24 cellular contexts compared by ENCODE assay signal in genomic region chr20:56163806-56164205, GRCh38.
DNase-seq lines count a peak whose midpoint lies in the region; ATAC-seq lines count a peak whose summit lies in the region.
"Had no signal": no experiment of that assay in that cellular context is flagged by ENCODE, and none has a peak within 500 bp of the region (broad histone marks: within the 10 kb centered on the region; RNA-seq: fewer than 3 reads in every experiment).

No MANE protein-coding gene starts in this region.

- no peaks in the 10 kb centered on the region for H3K4me1 Mint-ChIP-seq in stimulated activated naive B cell treated with anti-CD40 and anti-IgM and Interleukin-4, amounts not matched to agents 10 μg/mL and 1 μg/mL and 100 μg/mL, for 72 hours
- H3K4me1 Mint-ChIP-seq: CD4-positive, alpha-beta memory T cell had no signal

- no peaks in the 10 kb centered on the region for H3K79me2 ChIP-seq in Karpas-422 (ENCODE audit: low read length)

- H3K27me3 Mint-ChIP-seq in stimulated activated naive B cell treated with anti-CD40 and anti-IgM and Interleukin-4, amounts not matched to agents 10 μg/mL and 1 μg/mL and 100 μg/mL, for 72 hours: peaks cover 0 to 8% of the 10 kb centered on the region in 2 donors
- H3K27me3 Mint-ChIP-seq: progenitor cell of endocrine pancreas had no signal

- DNase-seq in ELR (ENCODE audit: low read depth) (peak; percentile 4), M059J (ENCODE audit: low read depth) (peak; percentile 6), RPMI7951 (ENCODE audit: low read depth) (peak; percentile 26), Karpas-422 (no peak)
- no peak for DNase-seq in stimulated activated naive B cell treated with anti-CD40 and anti-IgM and Interleukin-4, amounts not matched to agents 10 μg/mL and 1 μg/mL and 100 μg/mL, for 72 hours
- DNase-seq: activated CD4-positive, alpha-beta T cell treated with anti-CD3 and anti-CD28 coated beads, Interleukin-2, amount 50 U/mL, for 4 hours; activated CD4-positive, CD25-positive, alpha-beta regulatory T cell; activated gamma-delta T cell; CD4-positive, alpha-beta memory T cell; DMS53; dorsolateral prefrontal cortex; heart left ventricle; NCI-H1417 treated with DMSO at 0.1 percent for 48 hours; NCI-H526 treated with DMSO at 0.1 percent for 48 hours; sigmoid colon; stimulated activated CD4-positive, alpha-beta T cell treated with anti-CD3 and anti-CD28 coated beads, Interleukin-15, amount 100 ng/mL, for 24 hours; stomach; T1000; trophoblast cell had no signal

- no peak overlapping the region for H3K27ac Mint-ChIP-seq in stimulated activated naive B cell treated with anti-CD40 and anti-IgM and Interleukin-4, amounts not matched to agents 10 μg/mL and 1 μg/mL and 100 μg/mL, for 72 hours
- H3K27ac Mint-ChIP-seq: CD4-positive, alpha-beta memory T cell; neural progenitor cell; progenitor cell of endocrine pancreas had no signal

- H3K9me3 ChIP-seq in neuron (ENCODE audit: low read length): no peaks in the 10 kb centered on the region
- no peaks in the 10 kb centered on the region for H3K9me3 ChIP-seq in Karpas-422 (ENCODE audit: low read length)
- H3K9me3 ChIP-seq: heart left ventricle, sigmoid colon, stomach had no signal

- H3K4me2 ChIP-seq in Karpas-422 (ENCODE audit: low read depth, low read length, poor library complexity, severe bottlenecking): no peak overlapping the region
- H3K4me2 ChIP-seq: neural progenitor cell had no signal

- H2AFZ ChIP-seq in neuron (ENCODE audit: low read depth, low read length): peak overlapping the region; percentile 44
- no peak overlapping the region for H2AFZ ChIP-seq in Karpas-422 (ENCODE audit: low read length)
- H2AFZ ChIP-seq: neural progenitor cell had no signal

- no peaks in the 10 kb centered on the region for H3K9me2 ChIP-seq in Karpas-422 (replicated peaks; ENCODE audit: insufficient read depth, low read length)

- H3K4me3 ChIP-seq in neuron (ENCODE audit: low read length): no peak overlapping the region
- H3K4me3 ChIP-seq in Karpas-422 (ENCODE audit: low read length): no peak overlapping the region
- H3K4me3 ChIP-seq: dorsolateral prefrontal cortex, heart left ventricle, lung, neural progenitor cell, sigmoid colon, stomach had no signal

- no peak overlapping the region for H3K27ac ChIP-seq in Karpas-422 (ENCODE audit: low read length)
- H3K27ac ChIP-seq: dorsolateral prefrontal cortex, heart left ventricle, neural progenitor cell, sigmoid colon, stomach had no signal

- H3K4me1 ChIP-seq in neuron (ENCODE audit: insufficient read depth, low read length) (peaks cover 2% of the 10 kb centered on the region), Karpas-422 (ENCODE audit: low read length) (no peaks in the 10 kb centered on the region)
- H3K4me1 ChIP-seq: heart left ventricle, neural progenitor cell, sigmoid colon had no signal

- H4K20me1 ChIP-seq in Karpas-422 (ENCODE audit: insufficient read depth, low read depth, low read length): no peaks in the 10 kb centered on the region

- H3K4me3 Mint-ChIP-seq in stimulated activated naive B cell treated with anti-CD40 and anti-IgM and Interleukin-4, amounts not matched to agents 10 μg/mL and 1 μg/mL and 100 μg/mL, for 72 hours: no peak overlapping the region
- H3K4me3 Mint-ChIP-seq: CD4-positive, alpha-beta memory T cell; neural progenitor cell had no signal

- no peaks in the 10 kb centered on the region for H3K36me3 Mint-ChIP-seq in stimulated activated naive B cell treated with anti-CD40 and anti-IgM and Interleukin-4, amounts not matched to agents 10 μg/mL and 1 μg/mL and 100 μg/mL, for 72 hours
- H3K36me3 Mint-ChIP-seq: CD4-positive, alpha-beta memory T cell; neural progenitor cell had no signal

- H3K27me3 ChIP-seq in neuron (ENCODE audit: insufficient read depth, low read length) (no peaks in the 10 kb centered on the region), Karpas-422 (ENCODE audit: low read length) (no peaks in the 10 kb centered on the region)
- H3K27me3 ChIP-seq: neural progenitor cell, sigmoid colon had no signal

- no peak overlapping the region for H3K9ac ChIP-seq in Karpas-422 (ENCODE audit: low read length)
- H3K9ac ChIP-seq: neural progenitor cell had no signal

- H3K36me3 ChIP-seq in neuron (ENCODE audit: insufficient read depth, low read length) (no peaks in the 10 kb centered on the region), Karpas-422 (ENCODE audit: insufficient read depth, low read length) (no peaks in the 10 kb centered on the region)
- H3K36me3 ChIP-seq: heart left ventricle, neural progenitor cell, sigmoid colon, stomach had no signal

- no peak for ATAC-seq in stimulated activated naive B cell treated with anti-CD40 and anti-IgM and Interleukin-4, amounts not matched to agents 10 μg/mL and 1 μg/mL and 100 μg/mL, for 72 hours (replicated peaks)
- no peak for ATAC-seq in GM18861 (IDR thresholded peaks at IDR 0.05; ENCODE audit: unreplicated experiment)
- ATAC-seq: heart left ventricle had no signal

- H3K9me3 Mint-ChIP-seq in stimulated activated naive B cell treated with anti-CD40 and anti-IgM and Interleukin-4, amounts not matched to agents 10 μg/mL and 1 μg/mL and 100 μg/mL, for 72 hours: peaks cover 0 to 2% of the 10 kb centered on the region in 2 donors

Comparison
In these comparisons a context has a peak if more than half of its experiments do, and no peak if none do; other contexts are left out.
1. DNase-seq: peak in ELR (single experiment), M059J (single experiment) and RPMI7951 (single experiment); none in stimulated activated naive B cell treated with anti-CD40 and anti-IgM and Interleukin-4, amounts not matched to agents 10 μg/mL and 1 μg/mL and 100 μg/mL, for 72 hours (single experiment) and Karpas-422 (single experiment).